13 cellular contexts compared by ENCODE assay signal in genomic region chr3:127043041-127043641, GRCh38.
A peak's percentile ranks its signal among the peaks of the same experiment; 100 is the strongest.
DNase-seq lines count a peak whose midpoint lies in the region; ATAC-seq lines count a peak whose summit lies in the region.
"Had no signal": no experiment of that assay in that cellular context is flagged by ENCODE, and none has a peak within 500 bp of the region (broad histone marks: within the 10 kb centered on the region; RNA-seq: fewer than 3 reads in every experiment).

No MANE protein-coding gene starts in this region.

- no peak overlapping the region for H3K27ac Mint-ChIP-seq in activated T-helper 17 cell treated with anti-CD3 and anti-CD28 coated beads, Interleukin-2, amount 50 U/mL, for 72 hours
- H3K27ac Mint-ChIP-seq: activated T-helper 2 cell treated with anti-CD3 and anti-CD28 coated beads, Interferon-gamma antibody, Interleukin-2, Interleukin-4, amounts not matched to agents 10 μg/mL and 5 μg/mL and 100 μg/mL, durations not matched to agents 14 hours and 24 hours and 36 hours had no signal

- no peak overlapping the region for H3K4me3 ChIP-seq in HUES48 (ENCODE audit: low read depth, low read length)
- no peak overlapping the region for H3K4me3 ChIP-seq in adipocyte (ENCODE audit: low read length)

- H3K36me3 ChIP-seq in HUES48 (ENCODE audit: control insufficient read depth, insufficient read depth, low read length) (no peaks in the 10 kb centered on the region), adipocyte (ENCODE audit: control insufficient read depth, insufficient read depth, low read length, severe bottlenecking) (no peaks in the 10 kb centered on the region)

- intact Hi-C loops in sciatic nerve (cut with DNase I) = no loop called here

- peak overlapping the region; percentile 14 for H3K27ac ChIP-seq in HUES48 (ENCODE audit: low read depth, low read length)

- peak; percentile 44 for ATAC-seq in sciatic nerve
- ATAC-seq in activated T-helper 17 cell treated with anti-CD3 and anti-CD28 coated beads, Interleukin-2, amount 50 U/mL, for 72 hours (replicated peaks) = no peak
- ATAC-seq in HG03196 (IDR thresholded peaks at IDR 0.05; ENCODE audit: unreplicated experiment) = no peak

- H3K9me3 ChIP-seq in HUES48 (ENCODE audit: control insufficient read depth, insufficient read depth, low read length) (no peaks in the 10 kb centered on the region), adipocyte (ENCODE audit: control insufficient read depth, low read length) (no peaks in the 10 kb centered on the region)

- no peak overlapping the region for H3K4me3 Mint-ChIP-seq in activated T-helper 17 cell treated with anti-CD3 and anti-CD28 coated beads, Interleukin-2, amount 50 U/mL, for 72 hours
- H3K4me3 Mint-ChIP-seq: neural crest cell had no signal

- H3K9me3 Mint-ChIP-seq in activated T-helper 17 cell treated with anti-CD3 and anti-CD28 coated beads, Interleukin-2, amount 50 U/mL, for 72 hours = no peaks in the 10 kb centered on the region
- H3K9me3 Mint-ChIP-seq: activated T-helper 2 cell treated with anti-CD3 and anti-CD28 coated beads, Interferon-gamma antibody, Interleukin-2, Interleukin-4, amounts not matched to agents 10 μg/mL and 5 μg/mL and 100 μg/mL, durations not matched to agents 14 hours and 24 hours and 36 hours had no signal

- H3K27me3 ChIP-seq in HUES48 (ENCODE audit: control insufficient read depth, insufficient read depth, low read length) = no peaks in the 10 kb centered on the region
- H3K27me3 ChIP-seq in adipocyte (replicated peaks; ENCODE audit: control insufficient read depth, insufficient read depth, low read length) = no peaks in the 10 kb centered on the region

- H3K4me1 Mint-ChIP-seq in activated T-helper 17 cell treated with anti-CD3 and anti-CD28 coated beads, Interleukin-2, amount 50 U/mL, for 72 hours = no peaks in the 10 kb centered on the region

- peaks cover 17% of the 10 kb centered on the region for H3K4me1 ChIP-seq in HUES48 (ENCODE audit: control insufficient read depth, insufficient read depth, low read length)
- peaks cover 18% of the 10 kb centered on the region for H3K4me1 ChIP-seq in adipocyte (ENCODE audit: control insufficient read depth, insufficient read depth, low read length)

- H3K36me3 Mint-ChIP-seq in activated T-helper 17 cell treated with anti-CD3 and anti-CD28 coated beads, Interleukin-2, amount 50 U/mL, for 72 hours (ENCODE audit: low read depth) = no peaks in the 10 kb centered on the region

- DNase-seq in adipocyte (ENCODE audit: low read depth) = no peak
- peak; percentile 67 for DNase-seq in iPS-NIHi11 (ENCODE audit: low spot score)
- peak; percentile 56 for DNase-seq in sciatic nerve (ENCODE audit: low spot score)
- no peak for DNase-seq in SKM-1 (lab: John Stamatoyannopoulos, UW; ENCODE audit: unreplicated experiment)
- DNase-seq in activated naive CD4-positive, alpha-beta T cell treated with Interleukin-2 at 50 U/mL for 16 hours = no peak
- DNase-seq: activated CD4-positive, CD25-positive, alpha-beta regulatory T cell; NCI-H2227 treated with DMSO at 0.1 percent for 48 hours; stimulated activated CD4-positive, alpha-beta T cell treated with anti-CD3 and anti-CD28 coated beads, Interleukin-4, amount 100 ng/mL, for 24 hours had no signal

- no peak overlapping the region for H3K9ac ChIP-seq in HUES48 (ENCODE audit: low read depth, low read length)
- H3K9ac ChIP-seq in adipocyte (ENCODE audit: low read length) = peak overlapping the region; percentile 67

- H3K27me3 Mint-ChIP-seq in activated T-helper 17 cell treated with anti-CD3 and anti-CD28 coated beads, Interleukin-2, amount 50 U/mL, for 72 hours = peaks cover 1% of the 10 kb centered on the region

Comparison
In these comparisons a context has a peak if more than half of its experiments do, and no peak if none do; other contexts are left out.
1. DNase-seq: peak in iPS-NIHi11 (single experiment) and sciatic nerve (single experiment); none in adipocyte (single experiment), SKM-1 (single experiment) and activated naive CD4-positive, alpha-beta T cell treated with Interleukin-2 at 50 U/mL for 16 hours (single experiment).